ENCODE assay signal across 19 cellular contexts in genomic region chr6:159213401-159213800, GRCh38. TPM values are rescaled to one million over a fixed set of nuclear protein-coding genes. Genes with fewer than 3 reads are reported as not detected.
DNase-seq lines count a peak whose midpoint lies in the region; TF ChIP-seq lines count a peak whose summit lies in the region.
"Had no signal": no experiment of that assay in that cellular context is flagged by ENCODE, and none has a peak within 500 bp of the region (broad histone marks: within the 10 kb centered on the region; RNA-seq: fewer than 3 reads in every experiment).

No MANE protein-coding gene starts in this region.

- H3K4me1 ChIP-seq in OCI-LY7 (ENCODE audit: insufficient read depth, low read length, poor library complexity, severe bottlenecking), result peaks cover 54% of the 10 kb centered on the region

- POLR2A ChIA-PET in OCI-LY7 (lab: Charles Lee), result interaction anchor here (0.5 to 2.9 kb wide), 13 partner anchors 10 to 1052 kb away, joined by 3 to 26 read pairs (median 3); no protein-coding TSS in a partner anchor

- CTCF ChIA-PET in OCI-LY7 (lab: Charles Lee; ENCODE audit: unreplicated experiment), result interaction anchor here (0.9 to 1.7 kb wide), 2 partner anchors 39 to 248 kb away, joined by 4 to 6 read pairs; no protein-coding TSS in a partner anchor

- no peaks in the 10 kb centered on the region for H3K79me2 ChIP-seq in OCI-LY7 (ENCODE audit: insufficient read depth, low read depth, low read length)

- no peaks in the 10 kb centered on the region for H3K9me3 ChIP-seq in OCI-LY7 (ENCODE audit: low read length)

- no TSS peak for BruUV-seq in OCI-LY7 (replicated peaks; lab: Mats Ljungman, UMichigan)

- no peaks in the 10 kb centered on the region for H4K20me1 ChIP-seq in OCI-LY7 (ENCODE audit: insufficient read depth, low read length)

- H3K4me3 ChIP-seq in OCI-LY7 (ENCODE audit: low read depth, low read length, poor library complexity, severe bottlenecking) (no peak overlapping the region), fibroblast of the aortic adventitia (ENCODE audit: low read depth, low read length) (no peak overlapping the region)
- H3K4me3 ChIP-seq: PC-9, SK-N-MC had no signal

- no peak overlapping the region for H3K27ac ChIP-seq in OCI-LY7 (ENCODE audit: low read depth, low read length, poor library complexity, severe bottlenecking)
- H3K27ac ChIP-seq: PC-9, SK-N-MC had no signal

- DNase-seq in A172 (ENCODE audit: low spot score) (peak; percentile 56), ELR (ENCODE audit: low read depth) (peak; percentile 13), OCI-LY7 (ENCODE audit: low spot score) (no peak), fibroblast of the aortic adventitia (ENCODE audit: low read depth) (peak; percentile 21), NCI-H2171 (lab: John Stamatoyannopoulos, UW) (no peak), NCI-H1417 (lab: John Stamatoyannopoulos, UW) (no peak)
- no peak for DNase-seq in activated CD4-positive, alpha-beta T cell treated with anti-CD3 and anti-CD28 coated beads for 4 hours
- DNase-seq in activated CD8-positive, alpha-beta memory T cell treated with anti-CD3 and anti-CD28 coated beads for 24 hours, result no peak
- DNase-seq: CD4-positive, alpha-beta memory T cell; GOT3; Kasumi-1; MV-4-11; NCI-H1436; NCI-H2081 treated with DMSO at 0.1 percent for 48 hours; NCI-H345; NCI-H526 treated with DMSO at 0.1 percent for 48 hours; PC-9; T-cell had no signal

- peak overlapping the region; percentile 86 for H2AFZ ChIP-seq in OCI-LY7 (ENCODE audit: low read length)
- H2AFZ ChIP-seq: PC-9 had no signal

- H3K4me2 ChIP-seq in OCI-LY7 (ENCODE audit: low read length), result no peak overlapping the region
- H3K4me2 ChIP-seq: PC-9 had no signal

- TF ChIP-seq CTCF in OCI-LY7 (conservative IDR thresholded peaks at IDR 0.05; ENCODE audit: low read length), result no peak
- TF ChIP-seq CTCF in fibroblast of the aortic adventitia (IDR thresholded peaks at IDR 0.05; ENCODE audit: insufficient read depth, low read length), result no peak

- no peaks in the 10 kb centered on the region for H3K9me2 ChIP-seq in OCI-LY7 (ENCODE audit: insufficient read depth, low read length)

- no peaks in the 10 kb centered on the region for H3K36me3 ChIP-seq in OCI-LY7 (ENCODE audit: insufficient read depth, low read length)

- intact Hi-C loops in OCI-LY7 (cut with micrococcal nuclease; ENCODE audit: unreplicated experiment), result no loop called here

RNA-seq across cellular contexts. Expression of gene FNDC1, which starts 44.2 kb away (rescaled TPM):
- 0.02 TPM in 1 of 2 replicates, not detected in the other for total RNA-seq in A172 (2014; rRNA removed; shearing (Covaris generic))
- total RNA-seq in OCI-LY7 (2014; rRNA removed; shearing (Covaris generic)), result 0.16 and 0.46 TPM in 2 replicates
- total RNA-seq in OCI-LY7 (2022) (16.4 and 19.9 TPM in 2 replicates), fibroblast of the aortic adventitia (ENCODE audit: low replicate concordance) (0.16 and 1.6 TPM in 2 replicates)
- total RNA-seq: CD4-positive, alpha-beta memory T cell; PC-9 had no signal

Comparison
In these comparisons a context has a peak if more than half of its experiments do, and no peak if none do; other contexts are left out.
1. DNase-seq: peak in A172 (single experiment), ELR (single experiment) and fibroblast of the aortic adventitia (single experiment); none in OCI-LY7 (single experiment), NCI-H2171 (single experiment), activated CD4-positive, alpha-beta T cell treated with anti-CD3 and anti-CD28 coated beads for 4 hours (0 of 2), activated CD8-positive, alpha-beta memory T cell treated with anti-CD3 and anti-CD28 coated beads for 24 hours (single experiment) and NCI-H1417 (0 of 3).